ENCODE assay signal across 19 cellular contexts in genomic region chr2:110105183-110105582, GRCh38. TPM values are rescaled to one million over a fixed set of nuclear protein-coding genes. Genes with fewer than 3 reads are reported as not detected.
DNase-seq lines count a peak whose midpoint lies in the region; ATAC-seq and TF ChIP-seq lines count a peak whose summit lies in the region.
"Had no signal": no experiment of that assay in that cellular context is flagged by ENCODE, and none has a peak within 500 bp of the region (broad histone marks: within the 10 kb centered on the region; RNA-seq: fewer than 3 reads in every experiment).

No MANE protein-coding gene starts in this region.

- peak overlapping the region; percentile 35 for H3K9ac ChIP-seq in skeletal muscle satellite cell (ENCODE audit: low read depth, low read length)

- WGBS in esophagus squamous epithelium, 2 donors = 55 to 89% methylated on average over 1 to 3 of the region's 4 CpGs
- WGBS in suprapubic skin = 93% methylated on average over 4 of the region's 4 CpGs

- H3K4me3 ChIP-seq in RWPE2 (ENCODE audit: severe bottlenecking) (no peak overlapping the region), esophagus squamous epithelium (no peak overlapping the region), skeletal muscle satellite cell (ENCODE audit: low read length) (no peak overlapping the region), suprapubic skin (no peak overlapping the region)
- H3K4me3 ChIP-seq: cardiac muscle cell, ovary, sigmoid colon had no signal

- intact Hi-C loops in esophagus squamous epithelium (cut with DNase I) = no loop called here

- peaks cover 15% of the 10 kb centered on the region for H3K36me3 ChIP-seq in RWPE2 (ENCODE audit: low read depth)
- H3K36me3 ChIP-seq in esophagus squamous epithelium = peaks cover 0 to 5% (median 0%) of the 10 kb centered on the region in 3 donors
- no peaks in the 10 kb centered on the region for H3K36me3 ChIP-seq in skeletal muscle satellite cell (ENCODE audit: insufficient read depth, low read length)
- H3K36me3 ChIP-seq in suprapubic skin = no peaks in the 10 kb centered on the region
- H3K36me3 ChIP-seq: cardiac muscle cell, ovary, sigmoid colon had no signal

- ATAC-seq in RWPE2 (ENCODE audit: low read depth) = no peak
- no peak for ATAC-seq in GM18498 (IDR thresholded peaks at IDR 0.05; ENCODE audit: unreplicated experiment)
- ATAC-seq: left ventricle myocardium superior had no signal

- peak overlapping the region; percentile 36 for H3K4me2 ChIP-seq in skeletal muscle satellite cell (ENCODE audit: low read length)

- H3K27ac ChIP-seq in C4-2B = peak overlapping the region; percentile 70
- H3K27ac ChIP-seq in RWPE2 (ENCODE audit: poor library complexity, severe bottlenecking) = peak overlapping the region; percentile 100
- H3K27ac ChIP-seq in esophagus squamous epithelium = peak overlapping the region; percentile 86 to 97 (median 94)
- H3K27ac ChIP-seq in suprapubic skin = no peak overlapping the region
- H3K27ac ChIP-seq: cardiac muscle cell, ovary had no signal

- H3K4me1 ChIP-seq in RWPE2 (ENCODE audit: insufficient read depth, poor library complexity, severe bottlenecking) (peaks cover 73% of the 10 kb centered on the region), esophagus squamous epithelium (peaks cover 65 to 92% (median 70%) of the 10 kb centered on the region in 3 donors), skeletal muscle satellite cell (ENCODE audit: control insufficient read depth, insufficient read depth, low read length) (peaks cover 58% of the 10 kb centered on the region), suprapubic skin (peaks cover 50% of the 10 kb centered on the region)

- H3K9me3 ChIP-seq in RWPE2 (ENCODE audit: severe bottlenecking) (no peaks in the 10 kb centered on the region), esophagus squamous epithelium (no peaks in the 10 kb centered on the region), skeletal muscle satellite cell (replicated peaks; ENCODE audit: low read length) (no peaks in the 10 kb centered on the region), suprapubic skin (no peaks in the 10 kb centered on the region)
- H3K9me3 ChIP-seq: ovary, sigmoid colon had no signal

- TF ChIP-seq EP300 in suprapubic skin (IDR thresholded peaks at IDR 0.05) = no peak

- no peak for TF ChIP-seq POLR2A in esophagus squamous epithelium (IDR thresholded peaks at IDR 0.05)
- no peak for TF ChIP-seq POLR2A in suprapubic skin (IDR thresholded peaks at IDR 0.05)

- H3K27me3 ChIP-seq in RWPE2 (ENCODE audit: insufficient read depth, poor library complexity, severe bottlenecking) (no peaks in the 10 kb centered on the region), esophagus squamous epithelium (no peaks in the 10 kb centered on the region), skeletal muscle satellite cell (ENCODE audit: control insufficient read depth, insufficient read depth, low read length) (no peaks in the 10 kb centered on the region), suprapubic skin (no peaks in the 10 kb centered on the region)
- H3K27me3 ChIP-seq: ovary had no signal

- TF ChIP-seq CTCF in C4-2B (conservative IDR thresholded peaks at IDR 0.05) (no peak), RWPE2 (IDR thresholded peaks at IDR 0.05; ENCODE audit: poor library complexity, severe bottlenecking) (no peak), esophagus squamous epithelium (IDR thresholded peaks at IDR 0.05) (no peak), suprapubic skin (IDR thresholded peaks at IDR 0.05) (no peak)

- no peak for DNase-seq in RWPE2 (ENCODE audit: low spot score)
- no peak for DNase-seq in esophagus squamous epithelium (lab: John Stamatoyannopoulos, UW)
- no peak for DNase-seq in stimulated activated CD4-positive, alpha-beta T cell treated with anti-CD3 and anti-CD28 coated beads, Interleukin-2, amount 100 ng/mL, for 48 hours
- no peak for DNase-seq in suprapubic skin (ENCODE audit: low spot score in 2 of 2)
- DNase-seq in NCI-H1048 (lab: John Stamatoyannopoulos, UW) = no peak
- DNase-seq: activated CD4-positive, alpha-beta T cell treated with anti-CD3 and anti-CD28 coated beads for 1 hour; CD4-positive, alpha-beta T cell; GF-D8; left ventricle myocardium superior; naive B cell; NCI-H1694 treated with DMSO at 0.1 percent for 48 hours; NCI-H345; ovary; sigmoid colon; stimulated activated CD4-positive, alpha-beta T cell treated with anti-CD3 and anti-CD28 coated beads, Interleukin-2, amount 100 ng/mL, for 24 hours had no signal

RNA-seq across cellular contexts. Expression of gene MALL, which starts 10.4 kb away (rescaled TPM):
- 100 to 1,000 TPM; 146 to 534 (median 225) TPM for total RNA-seq in esophagus squamous epithelium
- 2.0 and 5.9 TPM in 2 replicates for total RNA-seq in skeletal muscle satellite cell (2012; rRNA removed)
- total RNA-seq in suprapubic skin = 10 to 100 TPM; 20.8 to 49.2 (median 41.6) TPM
- total RNA-seq: CD4-positive, alpha-beta T cell had no signal
